In genomic region chr7:1842321-1843221, GRCh38 we compare ENCODE assay signal across 1 cellular context.
TF ChIP-seq lines count a peak whose summit lies in the region.

No MANE protein-coding gene starts in this region.

TF ChIP-seq in HepG2, 621 proteins besides CTCF, POLR2A, EP300 and RAD21 (continued from another document and continues in another):
- TF ChIP-seq ZNF407 (CRISPR knock-in tag; IDR thresholded peaks at IDR 0.05; ENCODE audit: not compliant biosample characterization) (no peak), ZBTB20 (CRISPR knock-in tag; IDR thresholded peaks at IDR 0.05; ENCODE audit: borderline replicate concordance, low read depth) (peak; percentile 61; the same call in 1 of the 2 replicates), SMAD3 (CRISPR knock-in tag; IDR thresholded peaks at IDR 0.05) (no peak), REPIN1 (CRISPR knock-in tag; IDR thresholded peaks at IDR 0.05; ENCODE audit: borderline replicate concordance, low read depth) (no peak), ARID2 (CRISPR knock-in tag; IDR thresholded peaks at IDR 0.05; ENCODE audit: borderline replicate concordance) (no peak), HNF4A (CRISPR knock-in tag; IDR thresholded peaks at IDR 0.05) (peak; percentile 90), PREB (CRISPR knock-in tag; IDR thresholded peaks at IDR 0.05) (no peak), TP53 (CRISPR knock-in tag; conservative IDR thresholded peaks at IDR 0.05) (no peak), ZNF362 (CRISPR knock-in tag; IDR thresholded peaks at IDR 0.05; ENCODE audit: borderline replicate concordance) (no peak), ZNF713 (CRISPR knock-in tag; IDR thresholded peaks at IDR 0.05) (no peak), ZNF598 (CRISPR knock-in tag; IDR thresholded peaks at IDR 0.05; ENCODE audit: borderline replicate concordance) (no peak), ATRX (CRISPR knock-in tag; IDR thresholded peaks at IDR 0.05; ENCODE audit: borderline replicate concordance) (no peak), ZNF547 (CRISPR knock-in tag; IDR thresholded peaks at IDR 0.05) (no peak), MED13 (CRISPR knock-in tag; IDR thresholded peaks at IDR 0.05) (no peak), MYC (CRISPR knock-in tag; IDR thresholded peaks at IDR 0.05; ENCODE audit: borderline replicate concordance) (peak; percentile 77), BORCS8-MEF2B (CRISPR knock-in tag; IDR thresholded peaks at IDR 0.05) (no peak), ATF1 (CRISPR knock-in tag; IDR thresholded peaks at IDR 0.05) (no peak), GLMP (CRISPR knock-in tag; IDR thresholded peaks at IDR 0.05; ENCODE audit: borderline replicate concordance) (no peak), ZBTB2 (CRISPR knock-in tag; IDR thresholded peaks at IDR 0.05; ENCODE audit: low read depth) (no peak), RARA (CRISPR knock-in tag; IDR thresholded peaks at IDR 0.05) (peak; percentile 40), YY1 (IDR thresholded peaks at IDR 0.05; ENCODE audit: insufficient read depth, insufficient replicate concordance, low read depth, low read length) (peak; percentile 6), ZNF747 (CRISPR knock-in tag; IDR thresholded peaks at IDR 0.05; ENCODE audit: borderline replicate concordance) (no peak), KLF12 (CRISPR knock-in tag; IDR thresholded peaks at IDR 0.05; ENCODE audit: borderline replicate concordance) (no peak), NR2C2 (CRISPR knock-in tag; IDR thresholded peaks at IDR 0.05; ENCODE audit: borderline replicate concordance) (peak; percentile 84), ZNF550 (CRISPR knock-in tag; IDR thresholded peaks at IDR 0.05; ENCODE audit: borderline replicate concordance) (no peak), ZFP91 (CRISPR knock-in tag; IDR thresholded peaks at IDR 0.05; ENCODE audit: borderline replicate concordance) (peak; percentile 64; the same call in 1 of the 2 replicates), MIER3 (CRISPR knock-in tag; IDR thresholded peaks at IDR 0.05; ENCODE audit: borderline replicate concordance) (no peak), ZNF20 (CRISPR knock-in tag; IDR thresholded peaks at IDR 0.05) (no peak), GTF2F1 (IDR thresholded peaks at IDR 0.05; ENCODE audit: low read length) (no peak), SKI (IDR thresholded peaks at IDR 0.05; ENCODE audit: partially characterized antibody) (no peak), ELK4 (CRISPR knock-in tag; IDR thresholded peaks at IDR 0.05; ENCODE audit: borderline replicate concordance) (no peak), SRF (IDR thresholded peaks at IDR 0.05; ENCODE audit: low read depth, low read length) (no peak), CBFB (CRISPR knock-in tag; IDR thresholded peaks at IDR 0.05) (no peak), SCMH1 (CRISPR knock-in tag; IDR thresholded peaks at IDR 0.05; ENCODE audit: borderline replicate concordance) (no peak), CEBPB (IDR thresholded peaks at IDR 0.05; ENCODE audit: borderline replicate concordance, low read depth, low read length) (no peak), E2F2 (CRISPR knock-in tag; IDR thresholded peaks at IDR 0.05; ENCODE audit: borderline replicate concordance) (no peak), ATF7-NPFF (CRISPR knock-in tag; IDR thresholded peaks at IDR 0.05; ENCODE audit: low read depth) (no peak; the same call in 1 of the 2 replicates), HOXA3 (CRISPR knock-in tag; IDR thresholded peaks at IDR 0.05) (peak; percentile 85), ZKSCAN5 (CRISPR knock-in tag; IDR thresholded peaks at IDR 0.05) (no peak), ZFAT (CRISPR knock-in tag; conservative IDR thresholded peaks at IDR 0.05) (no peak), IRF1 (CRISPR knock-in tag; IDR thresholded peaks at IDR 0.05; ENCODE audit: low read depth) (no peak)
